Comparison of ENCODE assay signal across 1 cellular context in the genomic region with DNA sequence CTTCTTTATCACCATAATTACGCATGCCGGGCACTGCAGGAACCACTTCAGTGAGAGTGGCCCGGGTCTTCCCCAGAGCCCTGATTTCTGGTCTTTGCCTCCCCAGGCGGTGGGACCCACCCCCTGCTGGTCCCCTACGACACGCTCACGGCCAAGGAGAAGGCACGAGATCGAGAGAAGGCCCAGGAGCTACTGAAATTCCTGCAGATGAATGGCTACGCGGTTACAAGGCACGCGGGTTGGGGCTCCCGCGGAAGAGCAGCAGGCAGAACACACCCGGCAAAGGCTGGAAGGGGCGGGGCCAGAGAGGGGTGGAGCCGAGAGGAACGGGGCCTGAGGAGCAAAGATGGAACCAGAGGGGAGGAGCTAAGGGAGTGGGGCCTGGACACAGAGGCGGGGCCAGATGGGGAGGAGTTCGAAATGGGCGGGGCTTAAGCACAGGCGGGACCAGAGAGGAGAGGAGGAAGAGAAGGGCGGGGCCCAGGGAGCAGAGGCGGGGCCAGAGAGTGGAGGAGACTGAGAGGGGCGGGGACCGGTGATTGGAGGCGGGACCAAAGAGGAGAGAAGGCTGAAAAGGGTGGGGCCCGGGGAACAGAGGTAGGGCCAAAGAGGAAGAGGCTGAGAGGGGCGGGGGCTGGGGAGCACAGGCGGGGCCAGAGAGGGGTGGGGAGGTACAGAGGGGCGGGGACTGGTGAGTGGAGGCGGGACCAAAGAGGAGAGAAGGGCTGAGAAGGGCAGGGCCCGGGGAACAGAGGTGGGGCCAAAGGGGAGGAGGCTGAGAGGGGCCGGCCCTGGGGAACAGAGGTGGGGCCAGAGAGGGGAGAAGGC.
TF ChIP-seq lines count a peak whose summit lies in the region.

No MANE protein-coding gene starts in this region.

TF ChIP-seq in K562, 482 proteins besides CTCF, POLR2A, EP300 and RAD21 (continued from another document and continues in another):
- TF ChIP-seq ARID1B (IDR thresholded peaks at IDR 0.05) (no peak), SPI1 (IDR thresholded peaks at IDR 0.05; ENCODE audit: borderline replicate concordance, low read depth, low read length) (peak; percentile 64; the same call in 1 of the 2 replicates), MAZ (CRISPR knock-in tag; conservative IDR thresholded peaks at IDR 0.05 in 1 of 2, IDR thresholded peaks at IDR 0.05 in 1 of 2) (peak; percentile 72), LARP7 (IDR thresholded peaks at IDR 0.05) (no peak), ERF (CRISPR knock-in tag; IDR thresholded peaks at IDR 0.05) (0 out of 2 replicates have a peak, but pooled peaks have one; percentile 60), TOE1 (IDR thresholded peaks at IDR 0.05; ENCODE audit: borderline replicate concordance) (no peak), TOE1 (CRISPR knock-in tag; IDR thresholded peaks at IDR 0.05; ENCODE audit: borderline replicate concordance, low read depth) (no peak), LCOR (CRISPR knock-in tag; IDR thresholded peaks at IDR 0.05) (0 out of 2 replicates have a peak, but pooled peaks have one; percentile 71), SRF (CRISPR knock-in tag; IDR thresholded peaks at IDR 0.05) (peak in 1 of 2 experiments; percentile 50; a peak in 1 of 4 replicates), SUPT5H (IDR thresholded peaks at IDR 0.05) (peak; percentile 47; the same call in 1 of the 2 replicates), TEAD4 (IDR thresholded peaks at IDR 0.05; ENCODE audit: low read length) (no peak), TEAD4 (CRISPR knock-in tag; IDR thresholded peaks at IDR 0.05; ENCODE audit: borderline replicate concordance) (no peak; the same call in 1 of the 2 replicates), TFAP4 (CRISPR knock-in tag; IDR thresholded peaks at IDR 0.05; ENCODE audit: borderline replicate concordance) (peak; percentile 77), YY1 (IDR thresholded peaks at IDR 0.05; ENCODE audit: borderline replicate concordance in 1 of 3, control insufficient read depth in 1 of 3, extremely low read depth in 1 of 3, insufficient read depth in 3 of 3, insufficient read length in 1 of 3, insufficient replicate concordance in 2 of 3, low read depth in 1 of 3, low read length in 2 of 3) (peak in 2 of 3 experiments; percentile 7 to 77), MYBL2 (IDR thresholded peaks at IDR 0.05; ENCODE audit: low read depth) (no peak), MYBL2 (CRISPR knock-in tag; IDR thresholded peaks at IDR 0.05; ENCODE audit: borderline replicate concordance) (no peak), CTBP1 (IDR thresholded peaks at IDR 0.05; ENCODE audit: borderline replicate concordance) (peak; percentile 31; the same call in 1 of the 2 replicates), TAL1 (IDR thresholded peaks at IDR 0.05) (no peak), ATF1 (CRISPR knock-in tag; IDR thresholded peaks at IDR 0.05) (no peak), ATF1 (tag; IDR thresholded peaks at IDR 0.05) (peak; percentile 21; the same call in 1 of the 2 replicates), CREB1 (IDR thresholded peaks at IDR 0.05) (no peak), CREB1 (CRISPR knock-in tag; IDR thresholded peaks at IDR 0.05) (peak; percentile 45; the same call in 1 of the 2 replicates), ZBTB11 (CRISPR knock-in tag; IDR thresholded peaks at IDR 0.05) (0 out of 6 replicates have a peak, but pooled peaks of 1 of the 3 experiments have one; percentile 75), HDAC1 (IDR thresholded peaks at IDR 0.05) (0 out of 4 replicates have a peak, but pooled peaks of 1 of the 2 experiments have one; percentile 43), KDM5B (IDR thresholded peaks at IDR 0.05; ENCODE audit: insufficient replicate concordance, low read depth, low read length) (peak; percentile 63), SRSF1 (IDR thresholded peaks at IDR 0.05; ENCODE audit: low read depth, low read length) (no peak), NRF1 (conservative IDR thresholded peaks at IDR 0.05 in 1 of 2, IDR thresholded peaks at IDR 0.05 in 1 of 2) (peak; percentile 72 to 76), SMAD4 (CRISPR knock-in tag; conservative IDR thresholded peaks at IDR 0.05) (peak; percentile 50; the same call in 1 of the 2 replicates), BHLHE40 (IDR thresholded peaks at IDR 0.05; ENCODE audit: low read length) (peak; percentile 15; the same call in 1 of the 2 replicates), E2F6 (IDR thresholded peaks at IDR 0.05; ENCODE audit: borderline replicate concordance in 1 of 2, extremely low read depth in 1 of 2, insufficient read depth in 1 of 2, insufficient read length in 1 of 2, low read depth in 1 of 2, low read length in 1 of 2, poor library complexity in 1 of 2, severe bottlenecking in 1 of 2) (peak; percentile 95 to 97), FOXP4 (CRISPR knock-in tag; IDR thresholded peaks at IDR 0.05; ENCODE audit: borderline replicate concordance) (peak; percentile 77; the same call in 1 of the 2 replicates), HDGF (IDR thresholded peaks at IDR 0.05) (peak; percentile 99), POLR2AphosphoS2 (IDR thresholded peaks at IDR 0.05; ENCODE audit: low read length) (0 out of 2 replicates have a peak, but pooled peaks have one; percentile 43), SP1 (CRISPR knock-in tag; IDR thresholded peaks at IDR 0.05) (peak; percentile 77; the same call in 1 of the 2 replicates), POLR2AphosphoS5 (IDR thresholded peaks at IDR 0.05; ENCODE audit: control insufficient read depth, insufficient read depth, low read depth, low read length) (0 out of 2 replicates have a peak, but pooled peaks have one; percentile 19), ZSCAN29 (IDR thresholded peaks at IDR 0.05) (peak; percentile 73; the same call in 1 of the 2 replicates), TBP (optimal IDR thresholded peaks at IDR 0.05; ENCODE audit: low read depth, low read length) (peak; percentile 62), CHCHD3 (CRISPR knock-in tag; IDR thresholded peaks at IDR 0.05) (no peak), SMC3 (conservative IDR thresholded peaks at IDR 0.05; ENCODE audit: insufficient read depth, low read depth, low read length) (0 out of 2 replicates have a peak, but pooled peaks have one; percentile 16), TEAD1 (CRISPR knock-in tag; IDR thresholded peaks at IDR 0.05) (0 out of 4 replicates have a peak, but pooled peaks of 1 of the 2 experiments have one; percentile 62), MYC (IDR thresholded peaks at IDR 0.05; ENCODE audit: low read depth, low read length) (peak; percentile 73; the same call in 1 of the 2 replicates), MYC (CRISPR knock-in tag; IDR thresholded peaks at IDR 0.05; ENCODE audit: borderline replicate concordance, low read depth) (no peak), CXXC5 (CRISPR knock-in tag; IDR thresholded peaks at IDR 0.05) (peak; percentile 42; the same call in 1 of the 2 replicates), GABPB1 (CRISPR knock-in tag; IDR thresholded peaks at IDR 0.05) (peak; percentile 61; the same call in 1 of the 2 replicates)
- TF ChIP-seq, protein P1, sequence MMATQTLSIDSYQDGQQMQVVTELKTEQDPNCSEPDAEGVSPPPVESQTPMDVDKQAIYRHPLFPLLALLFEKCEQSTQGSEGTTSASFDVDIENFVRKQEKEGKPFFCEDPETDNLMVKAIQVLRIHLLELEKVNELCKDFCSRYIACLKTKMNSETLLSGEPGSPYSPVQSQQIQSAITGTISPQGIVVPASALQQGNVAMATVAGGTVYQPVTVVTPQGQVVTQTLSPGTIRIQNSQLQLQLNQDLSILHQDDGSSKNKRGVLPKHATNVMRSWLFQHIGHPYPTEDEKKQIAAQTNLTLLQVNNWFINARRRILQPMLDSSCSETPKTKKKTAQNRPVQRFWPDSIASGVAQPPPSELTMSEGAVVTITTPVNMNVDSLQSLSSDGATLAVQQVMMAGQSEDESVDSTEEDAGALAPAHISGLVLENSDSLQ (IDR thresholded peaks at IDR 0.05), result peak; percentile 51
- TF ChIP-seq, protein P2, sequence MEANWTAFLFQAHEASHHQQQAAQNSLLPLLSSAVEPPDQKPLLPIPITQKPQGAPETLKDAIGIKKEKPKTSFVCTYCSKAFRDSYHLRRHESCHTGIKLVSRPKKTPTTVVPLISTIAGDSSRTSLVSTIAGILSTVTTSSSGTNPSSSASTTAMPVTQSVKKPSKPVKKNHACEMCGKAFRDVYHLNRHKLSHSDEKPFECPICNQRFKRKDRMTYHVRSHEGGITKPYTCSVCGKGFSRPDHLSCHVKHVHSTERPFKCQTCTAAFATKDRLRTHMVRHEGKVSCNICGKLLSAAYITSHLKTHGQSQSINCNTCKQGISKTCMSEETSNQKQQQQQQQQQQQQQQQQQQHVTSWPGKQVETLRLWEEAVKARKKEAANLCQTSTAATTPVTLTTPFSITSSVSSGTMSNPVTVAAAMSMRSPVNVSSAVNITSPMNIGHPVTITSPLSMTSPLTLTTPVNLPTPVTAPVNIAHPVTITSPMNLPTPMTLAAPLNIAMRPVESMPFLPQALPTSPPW (CRISPR knock-in tag; IDR thresholded peaks at IDR 0.05), result peak; percentile 74
- TF ChIP-seq, protein P3, sequence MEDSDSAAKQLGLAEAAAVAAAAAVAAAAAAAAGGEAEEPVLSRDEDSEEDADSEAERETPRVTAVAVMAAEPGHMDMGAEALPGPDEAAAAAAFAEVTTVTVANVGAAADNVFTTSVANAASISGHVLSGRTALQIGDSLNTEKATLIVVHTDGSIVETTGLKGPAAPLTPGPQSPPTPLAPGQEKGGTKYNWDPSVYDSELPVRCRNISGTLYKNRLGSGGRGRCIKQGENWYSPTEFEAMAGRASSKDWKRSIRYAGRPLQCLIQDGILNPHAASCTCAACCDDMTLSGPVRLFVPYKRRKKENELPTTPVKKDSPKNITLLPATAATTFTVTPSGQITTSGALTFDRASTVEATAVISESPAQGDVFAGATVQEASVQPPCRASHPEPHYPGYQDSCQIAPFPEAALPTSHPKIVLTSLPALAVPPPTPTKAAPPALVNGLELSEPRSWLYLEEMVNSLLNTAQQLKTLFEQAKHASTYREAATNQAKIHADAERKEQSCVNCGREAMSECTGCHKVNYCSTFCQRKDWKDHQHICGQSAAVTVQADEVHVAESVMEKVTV (CRISPR knock-in tag; IDR thresholded peaks at IDR 0.05), result no peak
- TF ChIP-seq, protein P4, sequence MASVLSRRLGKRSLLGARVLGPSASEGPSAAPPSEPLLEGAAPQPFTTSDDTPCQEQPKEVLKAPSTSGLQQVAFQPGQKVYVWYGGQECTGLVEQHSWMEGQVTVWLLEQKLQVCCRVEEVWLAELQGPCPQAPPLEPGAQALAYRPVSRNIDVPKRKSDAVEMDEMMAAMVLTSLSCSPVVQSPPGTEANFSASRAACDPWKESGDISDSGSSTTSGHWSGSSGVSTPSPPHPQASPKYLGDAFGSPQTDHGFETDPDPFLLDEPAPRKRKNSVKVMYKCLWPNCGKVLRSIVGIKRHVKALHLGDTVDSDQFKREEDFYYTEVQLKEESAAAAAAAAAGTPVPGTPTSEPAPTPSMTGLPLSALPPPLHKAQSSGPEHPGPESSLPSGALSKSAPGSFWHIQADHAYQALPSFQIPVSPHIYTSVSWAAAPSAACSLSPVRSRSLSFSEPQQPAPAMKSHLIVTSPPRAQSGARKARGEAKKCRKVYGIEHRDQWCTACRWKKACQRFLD (CRISPR knock-in tag; IDR thresholded peaks at IDR 0.05), result peak; percentile 52
- TF ChIP-seq, protein P5, sequence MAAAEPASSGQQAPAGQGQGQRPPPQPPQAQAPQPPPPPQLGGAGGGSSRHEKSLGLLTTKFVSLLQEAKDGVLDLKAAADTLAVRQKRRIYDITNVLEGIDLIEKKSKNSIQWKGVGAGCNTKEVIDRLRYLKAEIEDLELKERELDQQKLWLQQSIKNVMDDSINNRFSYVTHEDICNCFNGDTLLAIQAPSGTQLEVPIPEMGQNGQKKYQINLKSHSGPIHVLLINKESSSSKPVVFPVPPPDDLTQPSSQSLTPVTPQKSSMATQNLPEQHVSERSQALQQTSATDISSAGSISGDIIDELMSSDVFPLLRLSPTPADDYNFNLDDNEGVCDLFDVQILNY (CRISPR knock-in tag; IDR thresholded peaks at IDR 0.05), result 0 out of 2 replicates have a peak, but pooled peaks have one; percentile 80
